2 cellular contexts compared by ENCODE assay signal in the genomic region with DNA sequence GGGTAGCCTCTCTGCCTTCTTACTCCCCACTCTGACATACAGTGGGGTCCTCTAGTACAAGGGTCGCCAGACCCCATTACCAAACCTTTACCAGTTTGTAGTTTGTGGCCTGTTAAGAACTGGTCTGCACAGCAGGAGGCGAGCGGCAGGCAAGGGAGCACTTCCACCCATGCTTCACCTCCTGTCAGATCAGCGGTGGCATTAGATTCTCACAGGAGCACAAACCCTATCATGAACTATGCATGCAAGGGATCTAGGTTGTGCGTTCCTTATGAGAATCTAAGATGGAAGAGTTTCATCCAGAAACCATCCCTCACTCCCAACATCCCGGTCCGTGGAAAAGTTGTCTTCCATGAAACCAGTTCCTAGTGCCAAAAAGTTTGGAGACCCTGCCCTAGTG.
TF ChIP-seq lines count a peak whose summit lies in the region.

No MANE protein-coding gene starts in this region.

TF ChIP-seq in SK-N-SH, 30 proteins besides CTCF, POLR2A, EP300 and RAD21 (continued from another document):
- no peak for TF ChIP-seq IRF3 (IDR thresholded peaks at IDR 0.05; ENCODE audit: low read depth, low read length)
- TF ChIP-seq ELF1 (IDR thresholded peaks at IDR 0.05): no peak
- TF ChIP-seq YY1 (IDR thresholded peaks at IDR 0.05; ENCODE audit: low read depth): no peak
- no peak for TF ChIP-seq SIN3A (IDR thresholded peaks at IDR 0.05; ENCODE audit: borderline replicate concordance, low read depth, low read length)
- no peak for TF ChIP-seq MAX (IDR thresholded peaks at IDR 0.05; ENCODE audit: low read depth)
- TF ChIP-seq RCOR1 (IDR thresholded peaks at IDR 0.05; ENCODE audit: low read length): no peak
- TF ChIP-seq TCF12 (IDR thresholded peaks at IDR 0.05): no peak
- TF ChIP-seq USF1 (IDR thresholded peaks at IDR 0.05; ENCODE audit: borderline replicate concordance, low read depth): no peak
- no peak for TF ChIP-seq TEAD4 (IDR thresholded peaks at IDR 0.05; ENCODE audit: borderline replicate concordance, insufficient read depth)
- TF ChIP-seq JUND (IDR thresholded peaks at IDR 0.05): no peak
- TF ChIP-seq EZH2phosphoT487 (IDR thresholded peaks at IDR 0.05; ENCODE audit: borderline replicate concordance, low read depth): no peak
- TF ChIP-seq MEF2A (IDR thresholded peaks at IDR 0.05; ENCODE audit: borderline replicate concordance, low read depth): no peak
- TF ChIP-seq FOXJ3 (CRISPR knock-in tag; IDR thresholded peaks at IDR 0.05): no peak
- no peak for TF ChIP-seq MXI1 (IDR thresholded peaks at IDR 0.05; ENCODE audit: low read depth, low read length)
- TF ChIP-seq CHD2 (IDR thresholded peaks at IDR 0.05; ENCODE audit: low read length, partially characterized antibody): no peak
- no peak for TF ChIP-seq ZBTB33 (IDR thresholded peaks at IDR 0.05; ENCODE audit: borderline replicate concordance, low read depth)
- TF ChIP-seq RXRA (IDR thresholded peaks at IDR 0.05; ENCODE audit: borderline replicate concordance, low read depth): no peak

TF ChIP-seq in GM23338, 12 proteins besides CTCF, POLR2A, EP300 and RAD21:
- no peak for TF ChIP-seq REST (IDR thresholded peaks at IDR 0.05; ENCODE audit: unreplicated experiment)
- TF ChIP-seq ZNF331 (CRISPR knock-in tag; IDR thresholded peaks at IDR 0.05; ENCODE audit: low read depth): no peak
- TF ChIP-seq CREB1 (CRISPR knock-in tag; IDR thresholded peaks at IDR 0.05; ENCODE audit: low read depth): no peak
- no peak for TF ChIP-seq STAT1 (IDR thresholded peaks at IDR 0.05; ENCODE audit: unreplicated experiment)
- TF ChIP-seq JUNB (IDR thresholded peaks at IDR 0.05; ENCODE audit: unreplicated experiment): no peak
TF ChIP-seq in GM23338: peak in this region for 0.
